8 cellular contexts compared by ENCODE assay signal in the genomic region with DNA sequence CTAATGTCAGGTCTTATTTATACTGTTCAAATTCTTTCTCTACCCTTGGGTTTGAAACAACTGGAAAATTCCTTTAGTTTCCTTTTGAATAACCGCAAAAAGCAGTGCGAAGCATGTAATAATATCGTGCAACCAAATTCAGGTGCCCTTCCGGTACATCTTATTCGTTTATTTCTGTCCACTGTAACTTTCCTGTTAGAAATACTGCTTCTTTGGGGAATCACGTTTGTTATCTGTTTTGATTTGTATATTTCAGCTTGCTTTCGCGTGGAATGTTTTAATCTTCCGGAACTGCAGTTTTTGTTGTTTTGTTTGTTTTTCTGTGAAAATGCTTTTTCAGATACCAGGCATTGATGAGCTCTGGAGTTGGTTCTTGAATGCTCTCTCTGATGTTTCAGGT. TPM values are rescaled to one million over a fixed set of nuclear protein-coding genes. Genes with fewer than 3 reads are reported as not detected.
A peak's percentile ranks its signal among the peaks of the same experiment; 100 is the strongest.
DNase-seq lines count a peak whose midpoint lies in the region; ATAC-seq, FAIRE-seq and TF ChIP-seq lines count a peak whose summit lies in the region.

No MANE protein-coding gene starts in this region.

- H3K9me3 ChIP-seq in A673 (ENCODE audit: low read depth, low read length, poor library complexity, severe bottlenecking), result no peaks in the 10 kb centered on the region
- no peaks in the 10 kb centered on the region for H3K9me3 ChIP-seq in GM12878 (replicated peaks; ENCODE audit: control insufficient read depth, insufficient read depth, low read length)
- H3K9me3 ChIP-seq in mesodermal cell (ENCODE audit: control insufficient read depth, low read length), result no peaks in the 10 kb centered on the region

- no peak for FAIRE-seq in GM12878 (lab: Jason Lieb, UNC)

- H3K4me3 ChIP-seq in A673 (ENCODE audit: low read depth, low read length, poor library complexity, severe bottlenecking), result peak overlapping the region; percentile 81
- peak overlapping the region; percentile 67 for H3K4me3 ChIP-seq in HL-60 (replicated peaks; ENCODE audit: insufficient read depth, low read length)
- H3K4me3 ChIP-seq in GM12878, result peak overlapping the region; percentile 89
- peak overlapping the region; percentile 73 for H3K4me3 ChIP-seq in mesodermal cell (ENCODE audit: extremely low read depth, insufficient read depth, low read length, poor library complexity, severe bottlenecking)

- TF ChIP-seq POLR2A in GM12878 (IDR thresholded peaks at IDR 0.05; ENCODE audit: low read depth, low read length), result no peak
- no peak for TF ChIP-seq POLR2A in GM18505 (IDR thresholded peaks at IDR 0.05; ENCODE audit: borderline replicate concordance, extremely low read depth, insufficient read depth, insufficient read length)

- SMC1A ChIA-PET in GM12878 (lab: Charles Lee; ENCODE audit: uncharacterized antibody, unreplicated experiment), result interaction anchor here (1.6 to 5.8 kb wide), 2 partner anchors 14 to 22 kb away, joined by 6 to 54 read pairs; no protein-coding TSS in a partner anchor

- no peak for TF ChIP-seq EP300 in GM12878 (IDR thresholded peaks at IDR 0.05; ENCODE audit: borderline replicate concordance in 1 of 2, control insufficient read depth in 1 of 2, low read depth in 2 of 2, low read length in 2 of 2)

- intact Hi-C loops in A673 (cut with micrococcal nuclease; ENCODE audit: unreplicated experiment), result no loop called here
- intact Hi-C loops in GM12878 (cut with micrococcal nuclease; ENCODE audit: unreplicated experiment), result no loop called here

- TF ChIP-seq CTCF in A673 (conservative IDR thresholded peaks at IDR 0.05; ENCODE audit: low read depth, low read length) (no peak), HL-60 (IDR thresholded peaks at IDR 0.05; ENCODE audit: insufficient read depth, low read length) (no peak), GM12878 (IDR thresholded peaks at IDR 0.05 in 2 of 3, conservative IDR thresholded peaks at IDR 0.05 in 1 of 3; ENCODE audit: control insufficient read depth in 2 of 3, extremely low read depth in 1 of 3, insufficient read depth in 1 of 3, low read depth in 3 of 3, low read length in 3 of 3) (no peak)

- peak overlapping the region; percentile 84; the same call in 1 of the 2 replicates for H3K9ac ChIP-seq in GM12878 (ENCODE audit: control insufficient read depth, insufficient read depth, low read length)

- in situ Hi-C loops in GM12878 (cut with MboI), result no loop called here

- peaks cover 34% of the 10 kb centered on the region for H3K79me2 ChIP-seq in GM12878 (ENCODE audit: control insufficient read depth, insufficient read depth, low read length)

- no peak for TF ChIP-seq RAD21 in GM12878 (IDR thresholded peaks at IDR 0.05; ENCODE audit: insufficient read depth, low read depth, low read length)

- WGBS in GM12878 (ENCODE audit: insufficient coverage, insufficient replicate concordance, low lambda C conversion rate, missing lambda C conversion rate), result 26% methylated on average over 9 of the region's 9 CpGs
- WGBS in mesodermal cell (ENCODE audit: insufficient coverage in 2 of 2), 2 experiments, result 0% methylated on average over 1 of the region's 9 CpGs; no CpG with 5 or more reads in 1 of the 2 experiments

- peak overlapping the region; percentile 22; the same call in 1 of the 2 replicates for H3K4me2 ChIP-seq in GM12878 (ENCODE audit: control insufficient read depth, insufficient read depth)

- H2AFZ ChIP-seq in GM12878 (ENCODE audit: control insufficient read depth, low read depth, low read length), result no peak overlapping the region

- RAD21 ChIA-PET in GM12878 (lab: Charles Lee; ENCODE audit: unreplicated experiment), result interaction anchor here (1.1 to 1.8 kb wide), 4 partner anchors 14 to 88 kb away, joined by 3 to 4 read pairs (median 3); no protein-coding TSS in a partner anchor

- no peak for ATAC-seq in GM12878
- ATAC-seq in GM18505 (IDR thresholded peaks at IDR 0.05; ENCODE audit: unreplicated experiment), result no peak

- H3K27ac ChIP-seq in A673 (ENCODE audit: low read depth, low read length, poor library complexity, severe bottlenecking) (peak overlapping the region; percentile 7), HL-60 (replicated peaks) (peak overlapping the region; percentile 18; the same call in 1 of the 2 replicates), GM12878 (ENCODE audit: control insufficient read depth, insufficient read depth) (peak overlapping the region; percentile 82), mesodermal cell (ENCODE audit: low read depth, low read length, severe bottlenecking) (no peak overlapping the region)

- H3K27me3 ChIP-seq in A673 (replicated peaks; ENCODE audit: insufficient read depth, low read depth, low read length, poor library complexity) (no peaks in the 10 kb centered on the region), HL-60 (ENCODE audit: insufficient read depth, poor library complexity, severe bottlenecking) (no peaks in the 10 kb centered on the region), GM12878 (replicated peaks in 1 of 2; ENCODE audit: control insufficient read depth in 2 of 2, insufficient read depth in 2 of 2, low read length in 1 of 2) (no peaks in the 10 kb centered on the region)

- H3K36me3 ChIP-seq in A673 (ENCODE audit: insufficient read depth, low read length, poor library complexity, severe bottlenecking) (peaks cover 6% of the 10 kb centered on the region), GM12878 (ENCODE audit: control insufficient read depth in 2 of 2, insufficient read depth in 2 of 2, low read length in 1 of 2) (no peaks in the 10 kb centered on the region; a peak in 1 of 4 replicates), mesodermal cell (ENCODE audit: control insufficient read depth, insufficient read depth, low read length) (no peaks in the 10 kb centered on the region)

- H3K4me1 ChIP-seq in A673 (ENCODE audit: insufficient read depth, low read length, poor library complexity, severe bottlenecking), result peaks cover 4% of the 10 kb centered on the region
- H3K4me1 ChIP-seq in GM12878 (ENCODE audit: control insufficient read depth, insufficient read depth, low read length), result peaks cover 1% of the 10 kb centered on the region; the same call in 1 of the 2 replicates
- H3K4me1 ChIP-seq in mesodermal cell (ENCODE audit: control insufficient read depth, insufficient read depth, low read length, poor library complexity, severe bottlenecking), result no peaks in the 10 kb centered on the region

- no peaks in the 10 kb centered on the region for H4K20me1 ChIP-seq in GM12878 (ENCODE audit: control insufficient read depth, insufficient read depth)

- POLR2A ChIA-PET in A673 (lab: Charles Lee; ENCODE audit: low non-redundant PET) (no interaction called here), GM12878 (lab: Charles Lee) (interaction anchor here (1.2 to 1.5 kb wide), 2 partner anchors 9 to 15 kb away, joined by 3 to 5 read pairs; no protein-coding TSS in a partner anchor)

- CTCF ChIA-PET in A673 (lab: Charles Lee), result no interaction called here
- CTCF ChIA-PET in GM12878 (lab: Yijun Ruan, JAX), result interaction anchor here (0.5 to 1.9 kb wide), 4 partner anchors 14 to 68 kb away, joined by 3 to 12 read pairs (median 5); no protein-coding TSS in a partner anchor

- DNase-seq in A673 (ENCODE audit: low spot score) (peak; percentile 6), HL-60 (ENCODE audit: low read depth in 1 of 2, low spot score in 1 of 2) (no peak), GM12878 (ENCODE audit: low read depth, low spot score) (no peak), GF-D8 (lab: John Stamatoyannopoulos, UW) (no peak), NCI-H345 (lab: John Stamatoyannopoulos, UW) (no peak)
- DNase-seq in activated CD8-positive, alpha-beta memory T cell treated with anti-CD3 and anti-CD28 coated beads, Interleukin-2, amount 50 U/mL, for 48 hours, result no peak

- no TSS peak for BruUV-seq in A673 (replicated peaks; lab: Mats Ljungman, UMichigan)
- no TSS peak for BruUV-seq in GM12878 (replicated peaks; lab: Mats Ljungman, UMichigan)

TF ChIP-seq in GM12878, 131 proteins besides CTCF, POLR2A, EP300 and RAD21 (continues in another document):
- TF ChIP-seq CBFB (IDR thresholded peaks at IDR 0.05; ENCODE audit: low read depth), result peak; percentile 34; the same call in 1 of the 2 replicates

RNA-seq across cellular contexts. Expression of a gene that starts 1.2 kb away (rescaled TPM):
- 53.8 and 54.0 TPM in 2 replicates for total RNA-seq in A673 (2021)
- total RNA-seq in GM12878 (2013; cell fraction: nucleolus; rRNA removed), result 27.9 and 32.1 TPM in 2 replicates
- total RNA-seq in GM12878 (2014; rRNA removed), result 28.9 and 36.2 TPM in 2 replicates
- 29.7 and 30.4 TPM in 2 replicates for total RNA-seq in GM12878 (2014; rRNA removed; fragmentation: Illumina TruSeq; extraction: Trizol)
- 39.9 and 42.4 TPM in 2 replicates for total RNA-seq in GM12878 (2021)
- 8.2 TPM for polyA plus RNA-seq in GM12878 (2011; ENCODE audit: low read depth)
- 18.7 and 28.8 TPM in 2 replicates for polyA plus RNA-seq in GM12878 (2011; rRNA removed)
- 5.5 and 7.2 TPM in 2 replicates for polyA plus RNA-seq in GM12878 (2011; cell fraction: cytosol; rRNA removed)
- 7.3 and 10.4 TPM in 2 replicates for polyA plus RNA-seq in GM12878 (2011; cell fraction: nucleus; rRNA removed)
- polyA plus RNA-seq in GM12878 (2012), result 16.0 and 21.9 TPM in 2 replicates
- 36.7 and 43.9 TPM in 2 replicates for polyA plus RNA-seq in GM12878 (2014; fragmentation: Illumina TruSeq; extraction: Trizol)
- 10 to 100 TPM; 17.4 to 39.3 TPM for polyA plus RNA-seq in GM12878 (2014; fragmentation: Nextera tagmentation; extraction: Ambion mirVana)
- 15.5 and 20.2 TPM in 2 replicates for polyA plus RNA-seq in GM12878 (2014; rRNA removed)
- polyA plus RNA-seq in GM12878 (2016; fragmentation: Nextera tagmentation; extraction: Ambion mirVana), result 10 to 100 TPM; 44.9 to 49.7 TPM
- polyA minus RNA-seq in GM12878 (2011; rRNA and poly(A)+ RNA removed), result 14.5 and 27.4 TPM in 2 replicates
- polyA minus RNA-seq in GM12878 (2011; cell fraction: cytosol; rRNA and poly(A)+ RNA removed), result 8.0 and 11.5 TPM in 2 replicates
- polyA minus RNA-seq in GM12878 (2011; cell fraction: nucleus; rRNA and poly(A)+ RNA removed), result 5.1 and 8.2 TPM in 2 replicates
- 50.6 TPM for polyA plus RNA-seq in mesodermal cell (2013, experiment 1 of 2)
- 52.5 TPM for polyA plus RNA-seq in mesodermal cell (2013, experiment 2 of 2)
